ENCODE assay signal across 8 cellular contexts in genomic region chr2:182980115-182980514, GRCh38. TPM values are rescaled to one million over a fixed set of nuclear protein-coding genes. Genes with fewer than 3 reads are reported as not detected.
DNase-seq lines count a peak whose midpoint lies in the region; ATAC-seq, FAIRE-seq and TF ChIP-seq lines count a peak whose summit lies in the region.

No MANE protein-coding gene starts in this region.

- no peak overlapping the region for H3K27ac Mint-ChIP-seq in MCF 10A (ENCODE audit: low read depth, unreplicated experiment)

- H3K27ac ChIP-seq in right lobe of liver = no peak overlapping the region

- H3K36me3 ChIP-seq in right lobe of liver = peaks cover 0 to 20% (median 2%) of the 10 kb centered on the region in 4 donors

- TF ChIP-seq POLR2A in right lobe of liver (IDR thresholded peaks at IDR 0.05) = no peak
- TF ChIP-seq POLR2A in H54 (IDR thresholded peaks at IDR 0.05; ENCODE audit: low read depth, low read length) = no peak

- no peaks in the 10 kb centered on the region for H3K4me1 ChIP-seq in right lobe of liver

- CTCF ChIA-PET in MCF 10A (lab: Yijun Ruan, JAX) = interaction anchor here (0.5 to 4.2 kb wide), 29 partner anchors 8 to 220 kb away, joined by 3 to 26 read pairs (median 4); no protein-coding TSS in a partner anchor

- POLR2A ChIA-PET in MCF 10A (lab: Yijun Ruan, JAX) = interaction anchor here (0.6 to 1.1 kb wide), 5 partner anchors 59 to 224 kb away, joined by 3 to 5 read pairs (median 3); partner anchors contain the start of genes DUSP19 and NUP35

- H3K4me3 Mint-ChIP-seq in MCF 10A (ENCODE audit: unreplicated experiment) = no peak overlapping the region

- TF ChIP-seq CTCF in MCF 10A (IDR thresholded peaks at IDR 0.05; ENCODE audit: unreplicated experiment) = peak; percentile 33
- TF ChIP-seq CTCF in right lobe of liver (IDR thresholded peaks at IDR 0.05) = peak; percentile 58 to 67 (median 63)

- peaks cover 72% of the 10 kb centered on the region for H3K36me3 Mint-ChIP-seq in MCF 10A (ENCODE audit: insufficient read depth, unreplicated experiment)

- H3K9me3 ChIP-seq in right lobe of liver = no peaks in the 10 kb centered on the region

- DNase-seq in CD1c-positive myeloid dendritic cell (ENCODE audit: extremely low spot score) = peak; percentile 59
- DNase-seq in NCI-H446 treated with DMSO at 0.1 percent for 48 hours (lab: John Stamatoyannopoulos, UW) = peak; percentile 54
- DNase-seq in MCF 10A (ENCODE audit: unreplicated experiment) = peak; percentile 21
- no peak for DNase-seq in right lobe of liver
- DNase-seq in H54 (ENCODE audit: insufficient read length, low spot score) = no peak
- DNase-seq in activated CD4-positive, alpha-beta T cell treated with anti-CD3 and anti-CD28 coated beads, Interleukin-2, amount 50 U/mL, for 48 hours = no peak

- intact Hi-C loops in MCF 10A (cut with micrococcal nuclease) (loop anchor here (5.0 kb wide), 2 partner anchors 193 to 213 kb away; no protein-coding TSS in a partner anchor), right lobe of liver (cut with DNase I) (loop anchor here in 1 of 2 donors (10.0 kb wide), 1 partner anchor 215 kb away; no protein-coding TSS in a partner anchor)

- H3K27me3 Mint-ChIP-seq in MCF 10A (ENCODE audit: insufficient read depth, unreplicated experiment) = no peaks in the 10 kb centered on the region

- BruUV-seq in MCF 10A (replicated peaks; lab: Mats Ljungman, UMichigan) = no TSS peak

- no peaks in the 10 kb centered on the region for H3K27me3 ChIP-seq in right lobe of liver

- FAIRE-seq in H54 (lab: Jason Lieb, UNC) = no peak

- H3K4me3 ChIP-seq in right lobe of liver = no peak overlapping the region

- no peaks in the 10 kb centered on the region for H3K4me1 Mint-ChIP-seq in MCF 10A (ENCODE audit: insufficient read depth, unreplicated experiment)

- peak; percentile 78 for ATAC-seq in GM19351 (IDR thresholded peaks at IDR 0.05; ENCODE audit: unreplicated experiment)
- peak; percentile 77 for ATAC-seq in HG03432 (IDR thresholded peaks at IDR 0.05; ENCODE audit: unreplicated experiment)
- ATAC-seq in right lobe of liver = peak; percentile 63 to 82 (median 78)

- no peaks in the 10 kb centered on the region for H3K9me3 Mint-ChIP-seq in MCF 10A (ENCODE audit: unreplicated experiment)

RNA-seq across cellular contexts. Expression of gene NCKAP1, which starts 58.1 kb away (rescaled TPM):
- total RNA-seq in MCF 10A (2022) = 160 and 187 TPM in 2 replicates
- 10 to 100 TPM; 31.9 to 50.3 (median 43.3) TPM for total RNA-seq in right lobe of liver

Comparison
In these comparisons a context has a peak if more than half of its experiments do, and no peak if none do; other contexts are left out.
1. DNase-seq: peak in CD1c-positive myeloid dendritic cell (single experiment), NCI-H446 treated with DMSO at 0.1 percent for 48 hours (single experiment) and MCF 10A (single experiment); none in right lobe of liver (0 of 3), H54 (single experiment) and activated CD4-positive, alpha-beta T cell treated with anti-CD3 and anti-CD28 coated beads, Interleukin-2, amount 50 U/mL, for 48 hours (0 of 2).
2. Peak in every context shown above with its lines, with median percentiles within 50 percentile points of each other: ATAC-seq.